13 cellular contexts compared by ENCODE assay signal in genomic region chr21:31289702-31290101, GRCh38.
"Had no signal": no experiment of that assay in that cellular context is flagged by ENCODE, and none has a peak within 500 bp of the region (broad histone marks: within the 10 kb centered on the region; RNA-seq: fewer than 3 reads in every experiment).

No MANE protein-coding gene starts in this region.

- H3K4me1 ChIP-seq: gastrocnemius medialis, heart right ventricle, prostate gland, right lobe of liver, spleen, testis had no signal

- H3K27me3 ChIP-seq: gastrocnemius medialis, right lobe of liver, spleen, testis had no signal

- H3K36me3 ChIP-seq: gastrocnemius medialis, heart right ventricle, prostate gland, right lobe of liver, spleen had no signal

- ATAC-seq: gastrocnemius medialis, heart right ventricle, left lobe of liver, right lobe of liver had no signal

- H3K4me3 ChIP-seq: gastrocnemius medialis, heart right ventricle, prostate gland, right lobe of liver, spleen, testis had no signal

- H3K27ac ChIP-seq: gastrocnemius medialis, heart right ventricle, prostate gland, right lobe of liver, spleen, testis had no signal

- DNase-seq: activated CD4-positive, alpha-beta T cell treated with anti-CD3 and anti-CD28 coated beads, Interleukin-2, amount 10 ng/mL, durations not matched to agents 24 days and 14 days; activated naive CD4-positive, alpha-beta T cell; gastrocnemius medialis; heart right ventricle; islet precursor cell; occipital lobe; right lobe of liver; spleen; stimulated activated CD4-positive, alpha-beta T cell treated with anti-CD3 and anti-CD28 coated beads, Interleukin-1b, Interleukin-23, amount 100 ng/mL, for 48 hours; T1000; testis had no signal

- H3K9me3 ChIP-seq: gastrocnemius medialis, prostate gland, right lobe of liver, testis had no signal
